19 cellular contexts compared by ENCODE assay signal in genomic region chr5:88159591-88159990, GRCh38.
"Had no signal": no experiment of that assay in that cellular context is flagged by ENCODE, and none has a peak within 500 bp of the region (broad histone marks: within the 10 kb centered on the region; RNA-seq: fewer than 3 reads in every experiment).

No MANE protein-coding gene starts in this region.

- H3K27ac Mint-ChIP-seq: mesothelial cell of epicardium; naive thymus-derived CD4-positive, alpha-beta T cell; nephron progenitor cell; stimulated activated naive B cell treated with anti-CD40 and anti-IgM and Interleukin-4, amounts not matched to agents 10 μg/mL and 1 μg/mL and 100 μg/mL, for 72 hours; stimulated activated naive CD8-positive, alpha-beta T cell treated with anti-CD3 and anti-CD28 coated beads, Interleukin-15, Interleukin-2, amounts not matched to agents 100 ng/mL and 50 ng/mL, for 24 hours; type B pancreatic cell had no signal

- H3K9me3 Mint-ChIP-seq: type B pancreatic cell had no signal

- H3K4me3 Mint-ChIP-seq: mesothelial cell of epicardium; naive thymus-derived CD4-positive, alpha-beta T cell; nephron progenitor cell; stimulated activated naive B cell treated with anti-CD40 and anti-IgM and Interleukin-4, amounts not matched to agents 10 μg/mL and 1 μg/mL and 100 μg/mL, for 72 hours; stimulated activated naive CD8-positive, alpha-beta T cell treated with anti-CD3 and anti-CD28 coated beads, Interleukin-15, Interleukin-2, amounts not matched to agents 100 ng/mL and 50 ng/mL, for 24 hours; type B pancreatic cell had no signal

- H3K4me1 Mint-ChIP-seq: mesothelial cell of epicardium; naive thymus-derived CD4-positive, alpha-beta T cell; stimulated activated naive B cell treated with anti-CD40 and anti-IgM and Interleukin-4, amounts not matched to agents 10 μg/mL and 1 μg/mL and 100 μg/mL, for 72 hours had no signal

- H3K27ac ChIP-seq: cardiac muscle cell, heart left ventricle, hepatocyte, ovary, right lobe of liver, testis, tibial artery had no signal

- H3K36me3 Mint-ChIP-seq: mesothelial cell of epicardium; naive thymus-derived CD4-positive, alpha-beta T cell; stimulated activated naive B cell treated with anti-CD40 and anti-IgM and Interleukin-4, amounts not matched to agents 10 μg/mL and 1 μg/mL and 100 μg/mL, for 72 hours; type B pancreatic cell had no signal

- DNase-seq: cortex of kidney; effector CD4-positive, alpha-beta T cell; heart left ventricle; mesenchymal stem cell; naive thymus-derived CD4-positive, alpha-beta T cell; nephron progenitor cell; ovary; right lobe of liver; small intestine; stimulated activated CD4-positive, alpha-beta T cell treated with anti-CD3 and anti-CD28 coated beads, Interleukin-15, amount 100 ng/mL, for 24 hours; stimulated activated CD4-positive, alpha-beta T cell treated with anti-CD3 and anti-CD28 coated beads, Interleukin-2, amount 100 ng/mL, for 48 hours; stimulated activated naive B cell treated with anti-CD40 and anti-IgM and Interleukin-4, amounts not matched to agents 10 μg/mL and 1 μg/mL and 100 μg/mL, for 72 hours; testis; tibial artery had no signal

- ATAC-seq: heart left ventricle; naive thymus-derived CD4-positive, alpha-beta T cell; right lobe of liver; stimulated activated naive B cell treated with anti-CD40 and anti-IgM and Interleukin-4, amounts not matched to agents 10 μg/mL and 1 μg/mL and 100 μg/mL, for 72 hours had no signal
